10 cellular contexts compared by ENCODE assay signal in the genomic region with DNA sequence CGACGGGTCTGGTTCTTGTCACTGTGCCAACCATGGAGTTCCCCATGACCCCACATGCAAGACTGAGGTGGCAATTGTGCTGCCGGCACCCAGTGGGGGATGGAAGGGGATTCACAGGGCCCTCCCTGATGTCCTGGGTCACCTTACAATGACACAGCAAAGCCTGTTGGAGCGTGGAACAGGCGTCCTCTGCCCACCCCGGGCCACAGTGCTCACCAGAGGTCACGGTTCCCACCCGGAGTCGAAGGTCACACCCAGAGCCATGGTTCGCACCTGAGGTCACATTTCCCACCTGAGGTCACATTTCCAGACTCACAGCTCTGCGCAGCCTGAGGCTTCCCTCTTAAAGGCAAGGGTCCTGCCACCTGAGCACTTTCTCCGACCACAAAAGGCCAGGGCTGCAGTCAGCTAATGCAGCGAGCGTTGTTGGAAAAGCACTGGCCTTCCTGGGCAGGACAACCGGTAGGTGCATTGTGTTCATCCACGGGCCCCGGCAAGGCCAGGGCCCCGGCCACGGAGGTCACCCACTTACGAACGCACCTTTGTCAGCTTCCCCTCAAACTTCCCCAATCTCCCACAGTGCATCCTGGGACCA.
"Had no signal": no experiment of that assay in that cellular context is flagged by ENCODE, and none has a peak within 500 bp of the region (broad histone marks: within the 10 kb centered on the region; RNA-seq: fewer than 3 reads in every experiment).

No MANE protein-coding gene starts in this region.

- H3K27me3 ChIP-seq: dorsolateral prefrontal cortex had no signal

- H3K4me3 Mint-ChIP-seq: activated CD8-positive, alpha-beta T cell treated with anti-CD3 and anti-CD28 coated beads for 36 hours; activated naive CD4-positive, alpha-beta T cell treated with anti-CD3 and anti-CD28 coated beads, Interleukin-2, amount 50 U/mL, for 24 hours; natural killer cell; stimulated activated naive CD8-positive, alpha-beta T cell treated with anti-CD3 and anti-CD28 coated beads, Interleukin-15, amount 100 ng/mL, for 72 hours had no signal

- ATAC-seq: activated CD8-positive, alpha-beta T cell treated with anti-CD3 and anti-CD28 coated beads for 36 hours; esophagus mucosa; natural killer cell; stimulated activated naive CD8-positive, alpha-beta T cell treated with anti-CD3 and anti-CD28 coated beads, Interleukin-15, amount 100 ng/mL, for 72 hours had no signal

- H3K27ac Mint-ChIP-seq: activated CD8-positive, alpha-beta T cell treated with anti-CD3 and anti-CD28 coated beads for 36 hours; activated naive CD4-positive, alpha-beta T cell treated with anti-CD3 and anti-CD28 coated beads, Interleukin-2, amount 50 U/mL, for 24 hours; natural killer cell had no signal

- H3K36me3 ChIP-seq: thoracic aorta had no signal

- H3K9me3 ChIP-seq: thoracic aorta had no signal

- H3K4me1 Mint-ChIP-seq: activated naive CD4-positive, alpha-beta T cell treated with anti-CD3 and anti-CD28 coated beads, Interleukin-2, amount 50 U/mL, for 24 hours; natural killer cell; stimulated activated naive CD8-positive, alpha-beta T cell treated with anti-CD3 and anti-CD28 coated beads, Interleukin-15, amount 100 ng/mL, for 72 hours had no signal

- H3K4me3 ChIP-seq: thoracic aorta had no signal

- H3K36me3 Mint-ChIP-seq: activated naive CD4-positive, alpha-beta T cell treated with anti-CD3 and anti-CD28 coated beads, Interleukin-2, amount 50 U/mL, for 24 hours; natural killer cell had no signal

- H3K27ac ChIP-seq: thoracic aorta had no signal

- DNase-seq: activated CD4-positive, alpha-beta T cell treated with anti-CD3 and anti-CD28 coated beads for 1 hour; activated CD8-positive, alpha-beta T cell treated with anti-CD3 and anti-CD28 coated beads for 36 hours; hippocampal formation; natural killer cell; stimulated activated CD4-positive, alpha-beta T cell treated with anti-CD3 and anti-CD28 coated beads, Interleukin-4, amount 100 ng/mL, for 4 hours; stimulated activated naive CD8-positive, alpha-beta T cell treated with anti-CD3 and anti-CD28 coated beads, Interleukin-15, amount 100 ng/mL, for 72 hours had no signal

- H3K9me3 Mint-ChIP-seq: activated CD8-positive, alpha-beta T cell treated with anti-CD3 and anti-CD28 coated beads for 36 hours; activated naive CD4-positive, alpha-beta T cell treated with anti-CD3 and anti-CD28 coated beads, Interleukin-2, amount 50 U/mL, for 24 hours; natural killer cell; stimulated activated naive CD8-positive, alpha-beta T cell treated with anti-CD3 and anti-CD28 coated beads, Interleukin-15, amount 100 ng/mL, for 72 hours had no signal
